Comparison of ENCODE assay signal across 15 cellular contexts in the genomic region with DNA sequence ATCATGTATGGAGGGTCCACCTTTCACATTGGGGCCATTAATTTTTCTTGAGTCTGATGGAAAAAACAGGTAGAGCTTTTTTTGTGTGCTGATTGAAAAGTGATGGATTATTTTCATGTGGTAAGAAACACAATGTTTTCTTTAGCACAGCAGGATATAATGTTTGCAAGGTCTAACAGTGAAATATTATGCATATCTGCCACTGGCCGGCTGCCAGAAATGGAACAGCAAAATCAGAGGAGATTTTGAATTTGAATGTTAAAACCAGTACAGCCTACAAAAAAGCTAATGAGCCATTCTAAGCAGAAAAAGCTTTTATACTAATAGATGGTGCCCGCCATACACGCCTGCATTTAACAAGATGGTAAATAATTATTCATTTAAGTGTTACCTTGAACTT.
DNase-seq lines count a peak whose midpoint lies in the region; ATAC-seq and TF ChIP-seq lines count a peak whose summit lies in the region.
"Had no signal": no experiment of that assay in that cellular context is flagged by ENCODE, and none has a peak within 500 bp of the region (broad histone marks: within the 10 kb centered on the region; RNA-seq: fewer than 3 reads in every experiment).

No MANE protein-coding gene starts in this region.

- DNase-seq in NCI-H1105 treated with DMSO at 0.1 percent for 48 hours (lab: John Stamatoyannopoulos, UW): peak; percentile 27
- no peak for DNase-seq in NCI-H1105 (lab: John Stamatoyannopoulos, UW)
- peak; percentile 56 for DNase-seq in NCI-H2227 (lab: John Stamatoyannopoulos, UW; ENCODE audit: unreplicated experiment)
- peak; percentile 43 for DNase-seq in astrocyte of the cerebellum (ENCODE audit: low read depth)
- DNase-seq in myocyte (ENCODE audit: low read depth): peak; percentile 10
- no peak for DNase-seq in effector CD8-positive, alpha-beta T cell (lab: John Stamatoyannopoulos, UW)
- no peak for DNase-seq in GM23338 (ENCODE audit: low spot score)
- no peak for DNase-seq in cortex of kidney (lab: John Stamatoyannopoulos, UW)
- DNase-seq: 8988T, C1 segment of cervical spinal cord, H9, NCI-H187 treated with DMSO at 0.1 percent for 48 hours, NCI-H524, SHP77 had no signal

- no peak for ATAC-seq in GM23338
- ATAC-seq: Panc1 had no signal

- H2AFZ ChIP-seq in GM23338: no peak overlapping the region

- H3K36me3 ChIP-seq in GM23338 (ENCODE audit: insufficient read depth): no peaks in the 10 kb centered on the region

- no peaks in the 10 kb centered on the region for H3K36me3 Mint-ChIP-seq in GM23338 (ENCODE audit: low read depth)

- no peaks in the 10 kb centered on the region for H3K79me2 ChIP-seq in GM23338 (replicated peaks; ENCODE audit: insufficient read depth)

- H3K9me2 ChIP-seq in GM23338 (ENCODE audit: insufficient read depth): no peaks in the 10 kb centered on the region

- no peak overlapping the region for H3K27ac Mint-ChIP-seq in GM23338
- H3K27ac Mint-ChIP-seq: H9 had no signal

- in situ Hi-C loops in astrocyte of the cerebellum (cut with HindIII; ENCODE audit: low sequenced_read_pairs): no loop called here

- no peak overlapping the region for H3K4me2 ChIP-seq in GM23338

- H3K4me3 ChIP-seq in astrocyte of the cerebellum (ENCODE audit: low read depth, low read length): no peak overlapping the region
- H3K4me3 ChIP-seq in GM23338: no peak overlapping the region

- H3K9me3 Mint-ChIP-seq in GM23338: no peaks in the 10 kb centered on the region
- H3K9me3 Mint-ChIP-seq: H9 had no signal

- H3F3A ChIP-seq in GM23338 (replicated peaks; ENCODE audit: low read depth): no peaks in the 10 kb centered on the region

- no peak overlapping the region for H3K4me3 Mint-ChIP-seq in GM23338
- H3K4me3 Mint-ChIP-seq: H9 had no signal

- TF ChIP-seq CTCF in astrocyte of the cerebellum (IDR thresholded peaks at IDR 0.05; ENCODE audit: low read depth, low read length, missing control alignments) (no peak), GM23338 (conservative IDR thresholded peaks at IDR 0.05; ENCODE audit: low read depth in 2 of 2) (no peak)

- no peaks in the 10 kb centered on the region for H4K20me1 ChIP-seq in GM23338 (replicated peaks; ENCODE audit: insufficient read depth)

- no peaks in the 10 kb centered on the region for H3K4me1 ChIP-seq in GM23338 (ENCODE audit: insufficient read depth)

- H3K27ac ChIP-seq in GM23338 (ENCODE audit: low read depth): no peak overlapping the region

- H3K4me1 Mint-ChIP-seq in GM23338: peaks cover 9% of the 10 kb centered on the region

- no peaks in the 10 kb centered on the region for H3K27me3 Mint-ChIP-seq in GM23338 (ENCODE audit: insufficient read depth, low read depth, poor library complexity)

- no peaks in the 10 kb centered on the region for H3K27me3 ChIP-seq in GM23338 (ENCODE audit: insufficient read depth)

TF ChIP-seq in GM23338, 12 proteins besides CTCF, POLR2A, EP300 and RAD21:
- no peak for TF ChIP-seq STAT1 (IDR thresholded peaks at IDR 0.05; ENCODE audit: unreplicated experiment)
- no peak for TF ChIP-seq ZNF331 (CRISPR knock-in tag; IDR thresholded peaks at IDR 0.05; ENCODE audit: low read depth)
- TF ChIP-seq, protein P1, sequence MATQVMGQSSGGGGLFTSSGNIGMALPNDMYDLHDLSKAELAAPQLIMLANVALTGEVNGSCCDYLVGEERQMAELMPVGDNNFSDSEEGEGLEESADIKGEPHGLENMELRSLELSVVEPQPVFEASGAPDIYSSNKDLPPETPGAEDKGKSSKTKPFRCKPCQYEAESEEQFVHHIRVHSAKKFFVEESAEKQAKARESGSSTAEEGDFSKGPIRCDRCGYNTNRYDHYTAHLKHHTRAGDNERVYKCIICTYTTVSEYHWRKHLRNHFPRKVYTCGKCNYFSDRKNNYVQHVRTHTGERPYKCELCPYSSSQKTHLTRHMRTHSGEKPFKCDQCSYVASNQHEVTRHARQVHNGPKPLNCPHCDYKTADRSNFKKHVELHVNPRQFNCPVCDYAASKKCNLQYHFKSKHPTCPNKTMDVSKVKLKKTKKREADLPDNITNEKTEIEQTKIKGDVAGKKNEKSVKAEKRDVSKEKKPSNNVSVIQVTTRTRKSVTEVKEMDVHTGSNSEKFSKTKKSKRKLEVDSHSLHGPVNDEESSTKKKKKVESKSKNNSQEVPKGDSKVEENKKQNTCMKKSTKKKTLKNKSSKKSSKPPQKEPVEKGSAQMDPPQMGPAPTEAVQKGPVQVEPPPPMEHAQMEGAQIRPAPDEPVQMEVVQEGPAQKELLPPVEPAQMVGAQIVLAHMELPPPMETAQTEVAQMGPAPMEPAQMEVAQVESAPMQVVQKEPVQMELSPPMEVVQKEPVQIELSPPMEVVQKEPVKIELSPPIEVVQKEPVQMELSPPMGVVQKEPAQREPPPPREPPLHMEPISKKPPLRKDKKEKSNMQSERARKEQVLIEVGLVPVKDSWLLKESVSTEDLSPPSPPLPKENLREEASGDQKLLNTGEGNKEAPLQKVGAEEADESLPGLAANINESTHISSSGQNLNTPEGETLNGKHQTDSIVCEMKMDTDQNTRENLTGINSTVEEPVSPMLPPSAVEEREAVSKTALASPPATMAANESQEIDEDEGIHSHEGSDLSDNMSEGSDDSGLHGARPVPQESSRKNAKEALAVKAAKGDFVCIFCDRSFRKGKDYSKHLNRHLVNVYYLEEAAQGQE (IDR thresholded peaks at IDR 0.05; ENCODE audit: unreplicated experiment): no peak
TF ChIP-seq in GM23338: peak in this region for 0.

Comparison
In these comparisons a context has a peak if more than half of its experiments do, and no peak if none do; other contexts are left out.
1. DNase-seq: peak in NCI-H1105 treated with DMSO at 0.1 percent for 48 hours (single experiment), NCI-H2227 (single experiment), astrocyte of the cerebellum (single experiment) and myocyte (single experiment); none in NCI-H1105 (single experiment), effector CD8-positive, alpha-beta T cell (single experiment), GM23338 (single experiment) and cortex of kidney (single experiment).